In genomic region chr3:58691997-58692396, GRCh38 we compare ENCODE assay signal across 18 cellular contexts. TPM values are rescaled to one million over a fixed set of nuclear protein-coding genes. Genes with fewer than 3 reads are reported as not detected.
DNase-seq lines count a peak whose midpoint lies in the region; ATAC-seq, FAIRE-seq and TF ChIP-seq lines count a peak whose summit lies in the region.
"Had no signal": no experiment of that assay in that cellular context is flagged by ENCODE, and none has a peak within 500 bp of the region (broad histone marks: within the 10 kb centered on the region; RNA-seq: fewer than 3 reads in every experiment).

No MANE protein-coding gene starts in this region.

- no peak for FAIRE-seq in A549 (lab: Jason Lieb, UNC)

- no peak overlapping the region for H2AFZ ChIP-seq in GM23338

- H3K79me2 ChIP-seq in GM23338 (replicated peaks; ENCODE audit: insufficient read depth): no peaks in the 10 kb centered on the region

- H3K4me3 Mint-ChIP-seq in GM23338: no peak overlapping the region
- H3K4me3 Mint-ChIP-seq: naive thymus-derived CD8-positive, alpha-beta T cell had no signal

- no peaks in the 10 kb centered on the region for H3K27me3 ChIP-seq in GM23338 (ENCODE audit: insufficient read depth)
- H3K27me3 ChIP-seq: BE2C, gastroesophageal sphincter, sigmoid colon, stomach had no signal

- DNase-seq in A549 (ENCODE audit: low read depth in 1 of 2, low spot score in 1 of 2) (peak in 1 of 2 experiments; percentile 33), GM23338 (ENCODE audit: low spot score) (peak; percentile 79), SK-N-DZ (ENCODE audit: low spot score) (peak; percentile 47), fibroblast of villous mesenchyme (ENCODE audit: low read depth) (peak; percentile 11), GDM1 (lab: John Stamatoyannopoulos, UW) (no peak), NCI-H187 (lab: John Stamatoyannopoulos, UW) (no peak)
- DNase-seq in activated effector memory CD4-positive, alpha-beta T cell treated with Interleukin-2 at 50 U/mL for 16 hours: no peak
- DNase-seq: activated CD8-positive, alpha-beta memory T cell treated with anti-CD3 and anti-CD28 coated beads, Interleukin-2, amount 50 U/mL, for 48 hours; BE2C; cortex of kidney; left colon; naive thymus-derived CD8-positive, alpha-beta T cell; NCI-H1694 treated with DMSO at 0.1 percent for 48 hours; sigmoid colon; stomach had no signal

- H3K36me3 Mint-ChIP-seq in GM23338 (ENCODE audit: low read depth): peaks cover 57% of the 10 kb centered on the region

- no peak for ATAC-seq in A549
- ATAC-seq in GM23338: no peak
- no peak for ATAC-seq in GM21367 (IDR thresholded peaks at IDR 0.05; ENCODE audit: unreplicated experiment)
- ATAC-seq: gastroesophageal sphincter; left colon; naive thymus-derived CD8-positive, alpha-beta T cell had no signal

- H3K27ac Mint-ChIP-seq in GM23338: no peak overlapping the region
- H3K27ac Mint-ChIP-seq: naive thymus-derived CD8-positive, alpha-beta T cell had no signal

- H3F3A ChIP-seq in GM23338 (replicated peaks; ENCODE audit: low read depth): no peaks in the 10 kb centered on the region

- 0 out of 3 replicates have a peak, but pooled peaks cover 8% of the 10 kb centered on the region for H3K9me3 ChIP-seq in A549
- H3K9me3 ChIP-seq: BE2C had no signal

- TF ChIP-seq EP300 in A549 (IDR thresholded peaks at IDR 0.05): no peak

- no peak for TF ChIP-seq CTCF in A549 (IDR thresholded peaks at IDR 0.05)
- TF ChIP-seq CTCF in GM23338 (conservative IDR thresholded peaks at IDR 0.05; ENCODE audit: low read depth in 2 of 2): no peak
- TF ChIP-seq CTCF in fibroblast of villous mesenchyme (IDR thresholded peaks at IDR 0.05; ENCODE audit: insufficient read depth, low read depth, low read length): no peak

- H3K4me2 ChIP-seq in A549 (no peak overlapping the region), GM23338 (no peak overlapping the region)

- POLR2A ChIA-PET in A549 (lab: Yijun Ruan, JAX): no interaction called here

- CTCF ChIA-PET in A549 (lab: Yijun Ruan, JAX): no interaction called here

- H3K27ac ChIP-seq in A549 (no peak overlapping the region), GM23338 (ENCODE audit: low read depth) (no peak overlapping the region)
- H3K27ac ChIP-seq: gastroesophageal sphincter, sigmoid colon, stomach had no signal

- peaks cover 12% of the 10 kb centered on the region for H3K9me2 ChIP-seq in GM23338 (ENCODE audit: insufficient read depth)

- WGBS in A549 (ENCODE audit: missing lambda C conversion rate): 34% methylated on average over 1 of the region's 1 CpG

- H3K4me1 Mint-ChIP-seq in GM23338: no peaks in the 10 kb centered on the region
- H3K4me1 Mint-ChIP-seq: naive thymus-derived CD8-positive, alpha-beta T cell had no signal

- no peaks in the 10 kb centered on the region for H4K20me1 ChIP-seq in GM23338 (replicated peaks; ENCODE audit: insufficient read depth)

- H3K4me3 ChIP-seq in A549: no peak overlapping the region
- H3K4me3 ChIP-seq in GM23338: no peak overlapping the region
- H3K4me3 ChIP-seq in fibroblast of villous mesenchyme (ENCODE audit: low read depth, low read length): no peak overlapping the region
- H3K4me3 ChIP-seq: gastroesophageal sphincter, HAP-1, sigmoid colon, stomach had no signal

- H3K9me3 Mint-ChIP-seq in GM23338: peaks cover 82% of the 10 kb centered on the region

- H3K27me3 Mint-ChIP-seq in GM23338 (ENCODE audit: insufficient read depth, low read depth, poor library complexity): peaks cover 2% of the 10 kb centered on the region

- H3K4me1 ChIP-seq in A549 (no peaks in the 10 kb centered on the region), GM23338 (ENCODE audit: insufficient read depth) (no peaks in the 10 kb centered on the region)
- H3K4me1 ChIP-seq: BE2C, gastroesophageal sphincter, HAP-1, sigmoid colon had no signal

- H3K36me3 ChIP-seq in GM23338 (ENCODE audit: insufficient read depth): peaks cover 5% of the 10 kb centered on the region; the same call in 1 of the 2 replicates
- H3K36me3 ChIP-seq: BE2C, gastroesophageal sphincter, HAP-1, sigmoid colon, stomach had no signal

- no peak for TF ChIP-seq POLR2A in A549 (IDR thresholded peaks at IDR 0.05; ENCODE audit: low read length)

- no peak for TF ChIP-seq RAD21 in A549 (conservative IDR thresholded peaks at IDR 0.05 in 1 of 2, IDR thresholded peaks at IDR 0.05 in 1 of 2)

TF ChIP-seq in A549, 52 proteins besides CTCF, POLR2A, EP300 and RAD21:
- TF ChIP-seq NFE2L2 (conservative IDR thresholded peaks at IDR 0.05; ENCODE audit: low read length) (no peak), ZFP36 (IDR thresholded peaks at IDR 0.05; ENCODE audit: borderline replicate concordance, partially characterized antibody) (peak; percentile 91)

TF ChIP-seq in GM23338, 12 proteins besides CTCF, POLR2A, EP300 and RAD21 (continues in another document):
- no peak for TF ChIP-seq JUNB (IDR thresholded peaks at IDR 0.05; ENCODE audit: unreplicated experiment)
- no peak for TF ChIP-seq NANOG (IDR thresholded peaks at IDR 0.05; ENCODE audit: borderline replicate concordance)
- TF ChIP-seq ZNF114 (CRISPR knock-in tag; IDR thresholded peaks at IDR 0.05): no peak
- no peak for TF ChIP-seq REST (IDR thresholded peaks at IDR 0.05; ENCODE audit: unreplicated experiment)
- TF ChIP-seq ETS1 (IDR thresholded peaks at IDR 0.05): no peak
- TF ChIP-seq EZH2phosphoT487 (IDR thresholded peaks at IDR 0.05; ENCODE audit: unreplicated experiment): no peak
- no peak for TF ChIP-seq CREB1 (CRISPR knock-in tag; IDR thresholded peaks at IDR 0.05; ENCODE audit: low read depth)
- no peak for TF ChIP-seq POLR2AphosphoS5 (IDR thresholded peaks at IDR 0.05; ENCODE audit: low read depth)
- no peak for TF ChIP-seq EZH2 (IDR thresholded peaks at IDR 0.05; ENCODE audit: low read depth, unreplicated experiment)
- no peak for TF ChIP-seq STAT1 (IDR thresholded peaks at IDR 0.05; ENCODE audit: unreplicated experiment)
- no peak for TF ChIP-seq ZNF331 (CRISPR knock-in tag; IDR thresholded peaks at IDR 0.05; ENCODE audit: low read depth)

RNA-seq across cellular contexts. Expression of gene FAM3D, which starts 25.4 kb away (rescaled TPM):
- not detected in 2 replicates for polyA plus RNA-seq in A549 (2011; rRNA removed)
- not detected in 2 replicates for polyA plus RNA-seq in A549 (2012; cell fraction: cytosol; rRNA removed)
- polyA plus RNA-seq in A549 (2012; cell fraction: nucleus; rRNA removed): not detected in 2 replicates
- not detected in 3 replicates for polyA plus RNA-seq in A549 (2017; fragmentation: RNase III; extraction: RNeasy Plus Mini Kit Qiagen cat#74134 plus additional on column Dnase treatment)
- polyA minus RNA-seq in A549 (2011; rRNA and poly(A)+ RNA removed): not detected in 2 replicates
- total RNA-seq in GM23338 (2014; rRNA removed; shearing (Covaris generic)): not detected in 2 replicates
- polyA plus RNA-seq in GM23338 (2016; fragmentation: Nextera tagmentation; extraction: Ambion mirVana): 0.26 TPM in 1 of 2 replicates, not detected in the other
- polyA plus RNA-seq in SK-N-DZ (2014; cell fraction: cytosol; rRNA removed): 0.56 TPM in 1 of 2 replicates, not detected in the other
- polyA plus RNA-seq in SK-N-DZ (2014; cell fraction: nucleus; rRNA removed): not detected in 2 replicates
- total RNA-seq in fibroblast of villous mesenchyme: not detected in 2 replicates
- total RNA-seq: naive thymus-derived CD8-positive, alpha-beta T cell had no signal
- polyA plus RNA-seq: naive thymus-derived CD8-positive, alpha-beta T cell had no signal

Comparison
In these comparisons a context has a peak if more than half of its experiments do, and no peak if none do; other contexts are left out.
1. DNase-seq: peak in GM23338 (single experiment), SK-N-DZ (single experiment) and fibroblast of villous mesenchyme (single experiment); none in GDM1 (single experiment), activated effector memory CD4-positive, alpha-beta T cell treated with Interleukin-2 at 50 U/mL for 16 hours (single experiment) and NCI-H187 (0 of 2).